ENCODE assay signal across 8 cellular contexts in genomic region chr2:111316881-111317549, GRCh38.
DNase-seq lines count a peak whose midpoint lies in the region; ATAC-seq and TF ChIP-seq lines count a peak whose summit lies in the region.
"Not testable (repeated sequence)": the region's sequence is repeated elsewhere in the genome, so short reads cannot be mapped to it uniquely, and the experiment has no call there.

No MANE protein-coding gene starts in this region.

- intact Hi-C loops in HCT116 (cut with micrococcal nuclease); breast epithelium (cut with DNase I; ENCODE audit: low total_unique reads): not testable (repeated sequence)

- ATAC-seq in HCT116 = peak; percentile 54
- ATAC-seq in activated CD4-positive, CD25-positive, alpha-beta regulatory T cell treated with anti-CD3 and anti-CD28 coated beads, Interleukin-2, amount 50 U/mL, for 24 hours = peak; percentile 23 to 37
- peak; percentile 40 for ATAC-seq in activated CD8-positive, alpha-beta T cell treated with anti-CD3 and anti-CD28 coated beads, Interleukin-2, amount 10 ng/mL, durations not matched to agents 7 days and 5 days
- ATAC-seq in natural killer cell treated with Interleukin-12 subunit alpha and Interleukin-12 subunit beta and Interleukin-15 and Interleukin-18, amount 100 ng/mL, for 72 hours = peak; percentile 36 to 45
- ATAC-seq in stimulated activated naive CD8-positive, alpha-beta T cell treated with anti-CD3 and anti-CD28 coated beads, Interleukin-15, Interleukin-2, amounts not matched to agents 100 U/mL and 50 U/mL, for 24 hours = peak; percentile 60

- peaks cover 8 to 27% of the 10 kb centered on the region in 2 experiments for H3K4me1 ChIP-seq in HCT116 (ENCODE audit: control insufficient read depth in 1 of 2, insufficient read depth in 2 of 2, low read length in 2 of 2)
- not testable (repeated sequence) for H3K4me1 ChIP-seq in breast epithelium

- not testable (repeated sequence) for TF ChIP-seq CTCF in HCT116 (IDR thresholded peaks at IDR 0.05 in 2 of 3, conservative IDR thresholded peaks at IDR 0.05 in 1 of 3; ENCODE audit: borderline replicate concordance in 1 of 3, insufficient read depth in 1 of 3, low read depth in 2 of 3, low read length in 2 of 3); breast epithelium (IDR thresholded peaks at IDR 0.05)

- H3K36me3 ChIP-seq in HCT116 (ENCODE audit: control insufficient read depth in 1 of 2, insufficient read depth in 2 of 2, low read length in 2 of 2); breast epithelium: not testable (repeated sequence)

- H3K4me1 Mint-ChIP-seq in activated CD8-positive, alpha-beta T cell treated with anti-CD3 and anti-CD28 coated beads, Interleukin-2, amount 10 ng/mL, durations not matched to agents 7 days and 5 days (ENCODE audit: low read depth); natural killer cell treated with Interleukin-12 subunit alpha and Interleukin-12 subunit beta and Interleukin-15 and Interleukin-18, amount 100 ng/mL, for 72 hours (ENCODE audit: low read depth in 2 of 2): not testable (repeated sequence)
- H3K4me1 Mint-ChIP-seq in activated naive CD8-positive, alpha-beta T cell treated with anti-CD3 and anti-CD28 coated beads for 36 hours = peaks cover 15% of the 10 kb centered on the region

- H3K9me3 ChIP-seq in HCT116 (ENCODE audit: control insufficient read depth in 1 of 2, insufficient read depth in 1 of 2, low read depth in 1 of 2, low read length in 2 of 2); breast epithelium: not testable (repeated sequence)

- not testable (repeated sequence) for H2AFZ ChIP-seq in HCT116 (ENCODE audit: low read depth, low read length, poor library complexity, severe bottlenecking)

- TF ChIP-seq RAD21 in HCT116 (IDR thresholded peaks at IDR 0.05; ENCODE audit: low read depth) = not testable (repeated sequence)

- not testable (repeated sequence) for H3K27me3 ChIP-seq in HCT116 (ENCODE audit: insufficient read depth, low read length); breast epithelium

- not testable (repeated sequence) for H3K9ac ChIP-seq in HCT116 (ENCODE audit: low read length)

- not testable (repeated sequence) for H3K27ac Mint-ChIP-seq in activated CD8-positive, alpha-beta T cell treated with anti-CD3 and anti-CD28 coated beads, Interleukin-2, amount 10 ng/mL, durations not matched to agents 7 days and 5 days; activated naive CD8-positive, alpha-beta T cell treated with anti-CD3 and anti-CD28 coated beads for 36 hours; natural killer cell treated with Interleukin-12 subunit alpha and Interleukin-12 subunit beta and Interleukin-15 and Interleukin-18, amount 100 ng/mL, for 72 hours

- H3K4me2 ChIP-seq in HCT116 (ENCODE audit: low read length) = peak overlapping the region; percentile 35; the same call in 1 of the 2 replicates

- POLR2A ChIA-PET in HCT116 (lab: Charles Lee); activated CD8-positive, alpha-beta T cell treated with anti-CD3 and anti-CD28 coated beads, Interleukin-2, amount 10 ng/mL, durations not matched to agents 7 days and 5 days (lab: Charles Lee): not testable (repeated sequence)

- H3K36me3 Mint-ChIP-seq in activated CD8-positive, alpha-beta T cell treated with anti-CD3 and anti-CD28 coated beads, Interleukin-2, amount 10 ng/mL, durations not matched to agents 7 days and 5 days (ENCODE audit: low read depth); activated naive CD8-positive, alpha-beta T cell treated with anti-CD3 and anti-CD28 coated beads for 36 hours; natural killer cell treated with Interleukin-12 subunit alpha and Interleukin-12 subunit beta and Interleukin-15 and Interleukin-18, amount 100 ng/mL, for 72 hours: not testable (repeated sequence)

- not testable (repeated sequence) for H3K4me3 ChIP-seq in HCT116 (replicated peaks in 1 of 2; ENCODE audit: low read depth in 1 of 2, low read length in 2 of 2); breast epithelium

- RAD21 ChIA-PET in HCT116 (lab: Charles Lee; ENCODE audit: low non-redundant PET in 1 of 2, low total read pairs in 2 of 2, uncharacterized antibody in 2 of 2, unreplicated experiment in 2 of 2) = not testable (repeated sequence)

- not testable (repeated sequence) for TF ChIP-seq POLR2A in HCT116 (IDR thresholded peaks at IDR 0.05; ENCODE audit: borderline replicate concordance, extremely low read depth, insufficient read depth, insufficient read length); breast epithelium (IDR thresholded peaks at IDR 0.05)

- H3K79me2 ChIP-seq in HCT116 (ENCODE audit: insufficient read depth, low read length) = not testable (repeated sequence)

- H3K27me3 Mint-ChIP-seq in activated CD8-positive, alpha-beta T cell treated with anti-CD3 and anti-CD28 coated beads, Interleukin-2, amount 10 ng/mL, durations not matched to agents 7 days and 5 days (ENCODE audit: low read depth); activated naive CD8-positive, alpha-beta T cell treated with anti-CD3 and anti-CD28 coated beads for 36 hours; natural killer cell treated with Interleukin-12 subunit alpha and Interleukin-12 subunit beta and Interleukin-15 and Interleukin-18, amount 100 ng/mL, for 72 hours: not testable (repeated sequence)

- H4K20me1 ChIP-seq in HCT116 (ENCODE audit: insufficient read depth) = not testable (repeated sequence)

- CTCF ChIA-PET in HCT116 (lab: Charles Lee); activated CD8-positive, alpha-beta T cell treated with anti-CD3 and anti-CD28 coated beads, Interleukin-2, amount 10 ng/mL, durations not matched to agents 7 days and 5 days (lab: Charles Lee): not testable (repeated sequence)

- not testable (repeated sequence) for BruUV-seq in HCT116 (replicated peaks; lab: Mats Ljungman, UMichigan)

- not testable (repeated sequence) for H3K4me3 Mint-ChIP-seq in activated CD8-positive, alpha-beta T cell treated with anti-CD3 and anti-CD28 coated beads, Interleukin-2, amount 10 ng/mL, durations not matched to agents 7 days and 5 days; activated naive CD8-positive, alpha-beta T cell treated with anti-CD3 and anti-CD28 coated beads for 36 hours; natural killer cell treated with Interleukin-12 subunit alpha and Interleukin-12 subunit beta and Interleukin-15 and Interleukin-18, amount 100 ng/mL, for 72 hours

- H3K9me3 Mint-ChIP-seq in activated CD8-positive, alpha-beta T cell treated with anti-CD3 and anti-CD28 coated beads, Interleukin-2, amount 10 ng/mL, durations not matched to agents 7 days and 5 days (ENCODE audit: insufficient read depth); activated naive CD8-positive, alpha-beta T cell treated with anti-CD3 and anti-CD28 coated beads for 36 hours; natural killer cell treated with Interleukin-12 subunit alpha and Interleukin-12 subunit beta and Interleukin-15 and Interleukin-18, amount 100 ng/mL, for 72 hours: not testable (repeated sequence)

- not testable (repeated sequence) for H3K9me2 ChIP-seq in HCT116 (ENCODE audit: insufficient read depth)

- DNase-seq in HCT116 (ENCODE audit: low read depth, low spot score); activated CD8-positive, alpha-beta T cell treated with anti-CD3 and anti-CD28 coated beads, Interleukin-2, amount 10 ng/mL, durations not matched to agents 7 days and 5 days; breast epithelium (ENCODE audit: low spot score in 2 of 2); natural killer cell treated with Interleukin-12 subunit alpha and Interleukin-12 subunit beta and Interleukin-15 and Interleukin-18, amount 100 ng/mL, for 72 hours (ENCODE audit: low spot score): not testable (repeated sequence)
- peak; percentile 35 to 50 for DNase-seq in activated T-cell treated with anti-CD3 and anti-CD28 coated beads, Interleukin-2, amount 50 U/mL, for 48 hours
- DNase-seq in activated naive CD8-positive, alpha-beta T cell treated with anti-CD3 and anti-CD28 coated beads for 36 hours = peak; percentile 20
- DNase-seq in stimulated activated naive CD8-positive, alpha-beta T cell treated with anti-CD3 and anti-CD28 coated beads, Interleukin-15, Interleukin-2, amounts not matched to agents 100 U/mL and 50 U/mL, for 24 hours = peak; percentile 17

- H3K27ac ChIP-seq in HCT116 (ENCODE audit: low read depth, low read length) (peak overlapping the region; percentile 40; the same call in 1 of the 2 replicates), breast epithelium (peak overlapping the region; percentile 60 to 68)
